ENCODE assay signal across 10 cellular contexts in the genomic region with DNA sequence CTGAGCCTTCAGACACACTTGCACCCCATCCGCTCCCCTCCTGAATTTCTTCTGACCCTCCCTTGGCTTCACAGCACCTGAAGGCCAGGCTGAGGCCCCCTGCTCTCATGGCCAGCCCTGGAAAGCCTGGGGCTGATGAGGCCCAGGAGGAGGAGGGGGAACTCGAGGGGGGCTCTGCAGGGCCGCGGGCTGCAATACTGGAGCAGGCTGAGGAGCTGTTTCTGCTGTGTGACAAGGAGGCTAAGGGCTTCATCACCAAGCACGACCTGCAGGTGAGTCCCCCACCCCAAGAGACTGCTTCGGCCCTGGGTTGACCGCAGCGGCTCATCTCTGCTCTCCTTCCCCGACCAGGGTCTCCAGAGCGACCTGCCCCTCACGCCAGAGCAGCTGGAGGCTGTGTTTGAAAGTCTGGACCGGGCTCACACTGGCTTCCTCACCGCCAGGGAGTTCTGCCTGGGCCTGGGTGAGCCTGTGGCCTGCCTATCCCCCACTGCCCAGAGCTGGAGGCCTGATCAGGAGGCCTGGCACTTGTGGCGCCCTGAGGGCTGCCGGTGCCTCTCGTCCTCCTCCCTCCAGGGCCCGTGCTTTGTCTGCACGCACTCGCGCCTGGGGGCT. TPM values are rescaled to one million over a fixed set of nuclear protein-coding genes. Genes with fewer than 3 reads are reported as not detected.
DNase-seq lines count a peak whose midpoint lies in the region; ATAC-seq and TF ChIP-seq lines count a peak whose summit lies in the region.
"Had no signal": no experiment of that assay in that cellular context is flagged by ENCODE, and none has a peak within 500 bp of the region (broad histone marks: within the 10 kb centered on the region; RNA-seq: fewer than 3 reads in every experiment).

No MANE protein-coding gene starts in this region.

- 73 to 77% methylated on average over 20 of the region's 20 CpGs for WGBS in sigmoid colon, 2 donors

- no peak for TF ChIP-seq POLR2A in sigmoid colon (IDR thresholded peaks at IDR 0.05)

- intact Hi-C loops in sigmoid colon (cut with DNase I): no loop called here

- no peaks in the 10 kb centered on the region for H3K9me3 ChIP-seq in WERI-Rb-1 (ENCODE audit: severe bottlenecking)
- no peaks in the 10 kb centered on the region for H3K9me3 ChIP-seq in iPS-18a (ENCODE audit: control insufficient read depth, low read depth, low read length)
- H3K9me3 ChIP-seq in sigmoid colon: no peaks in the 10 kb centered on the region

- H3K4me3 ChIP-seq in WERI-Rb-1 (ENCODE audit: low read depth, low read length): peak overlapping the region; percentile 61
- peak overlapping the region; percentile 52 for H3K4me3 ChIP-seq in iPS-18a (ENCODE audit: low read length)
- H3K4me3 ChIP-seq in sigmoid colon: no peak overlapping the region

- H3K27ac ChIP-seq in WERI-Rb-1 (peak overlapping the region; percentile 97), iPS-18a (ENCODE audit: low read length) (no peak overlapping the region), sigmoid colon (peak overlapping the region in 3 of 4 donors; percentile 2 to 71 (median 37))

- DNase-seq in GDM1 (lab: John Stamatoyannopoulos, UW) (peak; percentile 42), WERI-Rb-1 (peak; percentile 74), sigmoid colon (no peak), NCI-H524 (lab: John Stamatoyannopoulos, UW) (no peak)
- no peak for DNase-seq in activated effector memory CD4-positive, alpha-beta T cell treated with anti-CD3 and anti-CD28 coated beads, Interleukin-2, amount 50 U/mL, for 16 hours
- DNase-seq: effector CD8-positive, alpha-beta T cell; stimulated activated CD4-positive, alpha-beta T cell treated with anti-CD3 and anti-CD28 coated beads, Interleukin-2, amount 100 ng/mL, for 48 hours had no signal

- H3K36me3 ChIP-seq in WERI-Rb-1 (peaks cover 20% of the 10 kb centered on the region), iPS-18a (ENCODE audit: control insufficient read depth, low read depth, low read length) (no peaks in the 10 kb centered on the region), sigmoid colon (peaks cover 21 to 23% (median 21%) of the 10 kb centered on the region in 4 donors)

- H3K27me3 ChIP-seq in WERI-Rb-1 (ENCODE audit: insufficient read depth, low read depth, severe bottlenecking) (no peaks in the 10 kb centered on the region), iPS-18a (ENCODE audit: control insufficient read depth, insufficient read depth, low read length) (peaks cover 79% of the 10 kb centered on the region), sigmoid colon (peaks cover 44 to 88% (median 82%) of the 10 kb centered on the region in 3 donors)

- TF ChIP-seq CTCF in WERI-Rb-1 (IDR thresholded peaks at IDR 0.05; ENCODE audit: low read depth, low read length): no peak
- no peak for TF ChIP-seq CTCF in sigmoid colon (IDR thresholded peaks at IDR 0.05)

- H3K4me1 ChIP-seq in iPS-18a (ENCODE audit: control insufficient read depth, low read depth, low read length): peaks cover 38% of the 10 kb centered on the region
- H3K4me1 ChIP-seq in sigmoid colon: peaks cover 0 to 65% (median 50%) of the 10 kb centered on the region in 4 donors

- no peak for TF ChIP-seq EP300 in sigmoid colon (IDR thresholded peaks at IDR 0.05)

- H3K9ac ChIP-seq in iPS-18a (ENCODE audit: low read length): no peak overlapping the region

- no peak for ATAC-seq in GM21825 (IDR thresholded peaks at IDR 0.05; ENCODE audit: unreplicated experiment)
- ATAC-seq in GM18873 (IDR thresholded peaks at IDR 0.05; ENCODE audit: low FRiP score, unreplicated experiment): no peak

RNA-seq across cellular contexts. Expression of gene CRACR2B, which starts 0.9 kb away (rescaled TPM):
- 1 to 10 TPM; 1.5 to 9.5 (median 4.6) TPM for total RNA-seq in sigmoid colon
- 100 to 1,000 TPM in 1 of 3 donors, 10 to 100 TPM in 2; 32.1 to 149 (median 46.8) TPM for polyA plus RNA-seq in sigmoid colon

RNA-seq across cellular contexts. Expression of gene CD151, which starts 4.1 kb away (rescaled TPM):
- 100 to 1,000 TPM in 3 of 4 donors, 10 to 100 TPM in 1; 84.4 to 343 (median 278) TPM for total RNA-seq in sigmoid colon
- polyA plus RNA-seq in sigmoid colon: 100 to 1,000 TPM in 1 of 3 donors, 10 to 100 TPM in 2; 91.9 to 436 (median 92.7) TPM

RNA-seq across cellular contexts. Expression of gene PNPLA2, which starts 9.9 kb away (rescaled TPM):
- 10 to 100 TPM; 26.3 to 39.6 (median 34.6) TPM for total RNA-seq in sigmoid colon
- polyA plus RNA-seq in sigmoid colon: 100 to 1,000 TPM in 1 of 3 donors, 10 to 100 TPM in 2; 35.4 to 137 (median 47.6) TPM

RNA-seq across cellular contexts. Expression of gene POLR2L, which starts 13.7 kb away (rescaled TPM):
- total RNA-seq in sigmoid colon: 10 to 100 TPM; 34.9 to 75.3 (median 52.0) TPM
- polyA plus RNA-seq in sigmoid colon: 100 to 1,000 TPM; 139 to 198 (median 143) TPM

RNA-seq across cellular contexts. Expression of gene TSPAN4, which starts 14.0 kb away (rescaled TPM):
- total RNA-seq in sigmoid colon: 10 to 100 TPM; 79.2 to 92.7 (median 82.9) TPM
- polyA plus RNA-seq in sigmoid colon: 10 to 100 TPM in 2 of 3 donors, 1 to 10 TPM in 1; 8.8 to 41.0 (median 15.0) TPM

Comparison
In these comparisons a context has a peak if more than half of its experiments do, and no peak if none do; other contexts are left out.
1. DNase-seq: peak in GDM1 (single experiment) and WERI-Rb-1 (single experiment); none in sigmoid colon (single experiment), activated effector memory CD4-positive, alpha-beta T cell treated with anti-CD3 and anti-CD28 coated beads, Interleukin-2, amount 50 U/mL, for 16 hours (single experiment) and NCI-H524 (0 of 2).
2. H3K4me3 ChIP-seq: peak in WERI-Rb-1 (single experiment) and iPS-18a (single experiment); none in sigmoid colon (0 of 4).